In the genomic region with DNA sequence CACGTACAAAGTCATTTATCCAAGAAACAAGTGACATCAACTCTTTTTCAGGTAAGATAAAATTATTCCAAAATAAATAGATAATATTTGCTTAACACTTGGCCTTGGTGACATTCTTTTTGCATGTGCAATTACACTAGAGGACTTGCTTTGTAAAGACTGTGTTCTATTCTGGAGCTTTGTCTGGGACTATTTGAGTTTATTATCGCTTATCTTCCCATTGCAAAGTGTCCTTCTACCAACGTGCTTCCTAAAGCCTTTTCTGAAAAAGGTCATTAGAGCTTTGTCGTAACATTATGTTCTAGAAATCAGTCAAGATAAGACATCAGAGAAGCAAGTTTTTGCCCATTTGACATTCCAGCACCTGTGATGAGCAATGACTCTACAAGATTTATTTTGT, we compare ENCODE assay signal across 1 cellular context.
TF ChIP-seq lines count a peak whose summit lies in the region.

No MANE protein-coding gene starts in this region.

TF ChIP-seq in HepG2, 621 proteins besides CTCF, POLR2A, EP300 and RAD21 (continued from another document and continues in another):
- TF ChIP-seq MLX (CRISPR knock-in tag; IDR thresholded peaks at IDR 0.05), result no peak
- no peak for TF ChIP-seq ZNF724P (CRISPR knock-in tag; IDR thresholded peaks at IDR 0.05; ENCODE audit: borderline replicate concordance)
- TF ChIP-seq ZHX1 (CRISPR knock-in tag; IDR thresholded peaks at IDR 0.05; ENCODE audit: low read depth), result no peak
- no peak for TF ChIP-seq FOXM1 (CRISPR knock-in tag; IDR thresholded peaks at IDR 0.05)
- no peak for TF ChIP-seq PLRG1 (conservative IDR thresholded peaks at IDR 0.05)
- TF ChIP-seq, protein P1, sequence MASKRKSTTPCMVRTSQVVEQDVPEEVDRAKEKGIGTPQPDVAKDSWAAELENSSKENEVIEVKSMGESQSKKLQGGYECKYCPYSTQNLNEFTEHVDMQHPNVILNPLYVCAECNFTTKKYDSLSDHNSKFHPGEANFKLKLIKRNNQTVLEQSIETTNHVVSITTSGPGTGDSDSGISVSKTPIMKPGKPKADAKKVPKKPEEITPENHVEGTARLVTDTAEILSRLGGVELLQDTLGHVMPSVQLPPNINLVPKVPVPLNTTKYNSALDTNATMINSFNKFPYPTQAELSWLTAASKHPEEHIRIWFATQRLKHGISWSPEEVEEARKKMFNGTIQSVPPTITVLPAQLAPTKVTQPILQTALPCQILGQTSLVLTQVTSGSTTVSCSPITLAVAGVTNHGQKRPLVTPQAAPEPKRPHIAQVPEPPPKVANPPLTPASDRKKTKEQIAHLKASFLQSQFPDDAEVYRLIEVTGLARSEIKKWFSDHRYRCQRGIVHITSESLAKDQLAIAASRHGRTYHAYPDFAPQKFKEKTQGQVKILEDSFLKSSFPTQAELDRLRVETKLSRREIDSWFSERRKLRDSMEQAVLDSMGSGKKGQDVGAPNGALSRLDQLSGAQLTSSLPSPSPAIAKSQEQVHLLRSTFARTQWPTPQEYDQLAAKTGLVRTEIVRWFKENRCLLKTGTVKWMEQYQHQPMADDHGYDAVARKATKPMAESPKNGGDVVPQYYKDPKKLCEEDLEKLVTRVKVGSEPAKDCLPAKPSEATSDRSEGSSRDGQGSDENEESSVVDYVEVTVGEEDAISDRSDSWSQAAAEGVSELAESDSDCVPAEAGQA (IDR thresholded peaks at IDR 0.05; ENCODE audit: low read depth), result no peak
- TF ChIP-seq, protein P1 (CRISPR knock-in tag; IDR thresholded peaks at IDR 0.05; ENCODE audit: borderline replicate concordance), result no peak
- no peak for TF ChIP-seq ISX (CRISPR knock-in tag; conservative IDR thresholded peaks at IDR 0.05)
- TF ChIP-seq, protein P2, sequence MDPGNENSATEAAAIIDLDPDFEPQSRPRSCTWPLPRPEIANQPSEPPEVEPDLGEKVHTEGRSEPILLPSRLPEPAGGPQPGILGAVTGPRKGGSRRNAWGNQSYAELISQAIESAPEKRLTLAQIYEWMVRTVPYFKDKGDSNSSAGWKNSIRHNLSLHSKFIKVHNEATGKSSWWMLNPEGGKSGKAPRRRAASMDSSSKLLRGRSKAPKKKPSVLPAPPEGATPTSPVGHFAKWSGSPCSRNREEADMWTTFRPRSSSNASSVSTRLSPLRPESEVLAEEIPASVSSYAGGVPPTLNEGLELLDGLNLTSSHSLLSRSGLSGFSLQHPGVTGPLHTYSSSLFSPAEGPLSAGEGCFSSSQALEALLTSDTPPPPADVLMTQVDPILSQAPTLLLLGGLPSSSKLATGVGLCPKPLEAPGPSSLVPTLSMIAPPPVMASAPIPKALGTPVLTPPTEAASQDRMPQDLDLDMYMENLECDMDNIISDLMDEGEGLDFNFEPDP (CRISPR knock-in tag; conservative IDR thresholded peaks at IDR 0.05), result no peak
- TF ChIP-seq ZNF263 (CRISPR knock-in tag; IDR thresholded peaks at IDR 0.05), result no peak
- no peak for TF ChIP-seq ZNF234 (CRISPR knock-in tag; conservative IDR thresholded peaks at IDR 0.05)
- TF ChIP-seq UBTF (CRISPR knock-in tag; IDR thresholded peaks at IDR 0.05), result no peak
- no peak for TF ChIP-seq KDM2A (CRISPR knock-in tag; IDR thresholded peaks at IDR 0.05; ENCODE audit: borderline replicate concordance, low read depth)
- TF ChIP-seq, protein P3, sequence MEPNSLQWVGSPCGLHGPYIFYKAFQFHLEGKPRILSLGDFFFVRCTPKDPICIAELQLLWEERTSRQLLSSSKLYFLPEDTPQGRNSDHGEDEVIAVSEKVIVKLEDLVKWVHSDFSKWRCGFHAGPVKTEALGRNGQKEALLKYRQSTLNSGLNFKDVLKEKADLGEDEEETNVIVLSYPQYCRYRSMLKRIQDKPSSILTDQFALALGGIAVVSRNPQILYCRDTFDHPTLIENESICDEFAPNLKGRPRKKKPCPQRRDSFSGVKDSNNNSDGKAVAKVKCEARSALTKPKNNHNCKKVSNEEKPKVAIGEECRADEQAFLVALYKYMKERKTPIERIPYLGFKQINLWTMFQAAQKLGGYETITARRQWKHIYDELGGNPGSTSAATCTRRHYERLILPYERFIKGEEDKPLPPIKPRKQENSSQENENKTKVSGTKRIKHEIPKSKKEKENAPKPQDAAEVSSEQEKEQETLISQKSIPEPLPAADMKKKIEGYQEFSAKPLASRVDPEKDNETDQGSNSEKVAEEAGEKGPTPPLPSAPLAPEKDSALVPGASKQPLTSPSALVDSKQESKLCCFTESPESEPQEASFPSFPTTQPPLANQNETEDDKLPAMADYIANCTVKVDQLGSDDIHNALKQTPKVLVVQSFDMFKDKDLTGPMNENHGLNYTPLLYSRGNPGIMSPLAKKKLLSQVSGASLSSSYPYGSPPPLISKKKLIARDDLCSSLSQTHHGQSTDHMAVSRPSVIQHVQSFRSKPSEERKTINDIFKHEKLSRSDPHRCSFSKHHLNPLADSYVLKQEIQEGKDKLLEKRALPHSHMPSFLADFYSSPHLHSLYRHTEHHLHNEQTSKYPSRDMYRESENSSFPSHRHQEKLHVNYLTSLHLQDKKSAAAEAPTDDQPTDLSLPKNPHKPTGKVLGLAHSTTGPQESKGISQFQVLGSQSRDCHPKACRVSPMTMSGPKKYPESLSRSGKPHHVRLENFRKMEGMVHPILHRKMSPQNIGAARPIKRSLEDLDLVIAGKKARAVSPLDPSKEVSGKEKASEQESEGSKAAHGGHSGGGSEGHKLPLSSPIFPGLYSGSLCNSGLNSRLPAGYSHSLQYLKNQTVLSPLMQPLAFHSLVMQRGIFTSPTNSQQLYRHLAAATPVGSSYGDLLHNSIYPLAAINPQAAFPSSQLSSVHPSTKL (CRISPR knock-in tag; IDR thresholded peaks at IDR 0.05), result peak; percentile 85
- no peak for TF ChIP-seq CREB3 (CRISPR knock-in tag; IDR thresholded peaks at IDR 0.05)
- TF ChIP-seq GFI1 (CRISPR knock-in tag; IDR thresholded peaks at IDR 0.05; ENCODE audit: borderline replicate concordance), result no peak; the same call in 1 of the 2 replicates
- no peak for TF ChIP-seq ZNF737 (CRISPR knock-in tag; IDR thresholded peaks at IDR 0.05; ENCODE audit: borderline replicate concordance)
- no peak for TF ChIP-seq CSRNP2 (CRISPR knock-in tag; conservative IDR thresholded peaks at IDR 0.05; ENCODE audit: low read depth)
- peak; percentile 64; the same call in 1 of the 2 replicates for TF ChIP-seq GATAD2A (CRISPR knock-in tag; IDR thresholded peaks at IDR 0.05)
- TF ChIP-seq HDAC6 (IDR thresholded peaks at IDR 0.05; ENCODE audit: low read depth, low read length), result no peak
- no peak for TF ChIP-seq ZNF180 (CRISPR knock-in tag; IDR thresholded peaks at IDR 0.05; ENCODE audit: borderline replicate concordance, low read depth)
- no peak for TF ChIP-seq ADNP (CRISPR knock-in tag; IDR thresholded peaks at IDR 0.05)
- no peak for TF ChIP-seq ZNF496 (CRISPR knock-in tag; IDR thresholded peaks at IDR 0.05; ENCODE audit: insufficient replicate concordance)
- no peak for TF ChIP-seq MLXIP (CRISPR knock-in tag; IDR thresholded peaks at IDR 0.05; ENCODE audit: borderline replicate concordance)
- no peak for TF ChIP-seq MBD4 (IDR thresholded peaks at IDR 0.05; ENCODE audit: borderline replicate concordance, low read length)
- no peak for TF ChIP-seq ZBTB7B (CRISPR knock-in tag; IDR thresholded peaks at IDR 0.05)
